In the genomic region with DNA sequence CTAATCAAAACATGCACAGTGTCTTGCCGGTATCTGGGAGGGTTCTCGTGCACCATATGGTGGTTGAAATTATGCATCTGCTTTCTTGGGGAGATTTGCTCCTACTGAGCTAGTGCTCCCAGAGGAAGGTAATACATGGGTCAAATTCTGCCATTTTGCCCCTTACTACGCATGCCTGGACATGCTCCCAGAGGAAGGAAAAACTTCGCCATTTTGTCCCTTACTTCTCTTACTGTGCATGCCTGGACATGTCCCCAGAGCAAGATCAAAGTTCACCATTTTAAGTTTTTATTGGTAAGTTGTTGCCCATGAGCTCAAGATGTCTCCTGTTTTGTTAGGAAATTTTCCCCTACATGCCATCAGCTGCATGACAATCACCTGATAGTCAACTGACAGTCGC, we compare ENCODE assay signal across 19 cellular contexts.
"Had no signal": no experiment of that assay in that cellular context is flagged by ENCODE, and none has a peak within 500 bp of the region (broad histone marks: within the 10 kb centered on the region; RNA-seq: fewer than 3 reads in every experiment).

No MANE protein-coding gene starts in this region.

- H3K27me3 ChIP-seq: body of pancreas, upper lobe of right lung had no signal

- DNase-seq: activated CD4-positive, alpha-beta memory T cell treated with anti-CD3 and anti-CD28 coated beads for 36 hours; activated CD4-positive, alpha-beta T cell treated with anti-CD3 and anti-CD28 coated beads for 48 hours; activated gamma-delta T cell; activated naive CD4-positive, alpha-beta T cell treated with anti-CD3 and anti-CD28 coated beads, Interleukin-2, amount 50 U/mL, for 16 hours; activated naive CD8-positive, alpha-beta T cell treated with anti-CD3 and anti-CD28 coated beads, Interleukin-2, amount 50 U/mL, for 24 hours; body of pancreas; central memory CD4-positive, alpha-beta T cell; effector memory CD4-positive, alpha-beta T cell; foreskin melanocyte; immature natural killer cell; left ventricle myocardium superior; posterior cingulate gyrus; small intestine; stimulated activated CD4-positive, alpha-beta T cell treated with anti-CD3 and anti-CD28 coated beads, Interleukin-15, amount 100 ng/mL, for 24 hours; stimulated activated CD4-positive, alpha-beta T cell treated with anti-CD3 and anti-CD28 coated beads, Interleukin-2, amount 100 ng/mL, for 48 hours; stimulated activated CD8-positive, alpha-beta memory T cell treated with anti-CD3 and anti-CD28 coated beads, Interleukin-4, amount 100 ng/mL, for 48 hours; stimulated activated naive B cell treated with anti-CD40 and anti-IgM and Interleukin-4, amounts not matched to agents 10 μg/mL and 1 μg/mL and 100 μg/mL, for 72 hours; upper lobe of right lung had no signal

- H3K9me3 ChIP-seq: body of pancreas, thoracic aorta, upper lobe of right lung had no signal

- H3K27ac ChIP-seq: body of pancreas, thoracic aorta, upper lobe of right lung had no signal

- H3K4me3 ChIP-seq: body of pancreas, thoracic aorta, upper lobe of right lung had no signal

- H3K4me1 ChIP-seq: body of pancreas, upper lobe of right lung had no signal

- H3K36me3 ChIP-seq: thoracic aorta, upper lobe of right lung had no signal
